1 cellular context compared by ENCODE assay signal in the genomic region with DNA sequence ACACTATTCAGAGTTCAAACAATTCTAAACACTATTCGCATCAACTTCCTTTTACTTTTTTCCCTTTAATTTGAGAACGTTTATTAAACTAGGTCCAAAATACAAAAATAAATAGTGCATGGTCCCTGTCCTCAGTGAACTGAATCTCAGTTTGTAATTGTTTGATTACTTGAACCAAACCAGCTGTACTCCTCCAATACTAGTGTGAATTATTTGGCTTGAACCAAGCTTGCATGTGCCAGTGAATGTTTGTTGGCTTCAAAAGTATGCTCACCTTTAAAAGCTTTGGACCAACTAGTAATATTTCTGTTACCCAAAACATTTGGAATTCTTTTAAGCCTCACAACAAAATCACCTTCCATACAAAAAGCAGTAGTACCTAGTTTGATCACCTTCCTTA.
TF ChIP-seq lines count a peak whose summit lies in the region.

No MANE protein-coding gene starts in this region.

TF ChIP-seq in A549, 52 proteins besides CTCF, POLR2A, EP300 and RAD21 (continued from another document):
- no peak for TF ChIP-seq E2F6 (IDR thresholded peaks at IDR 0.05; ENCODE audit: borderline replicate concordance, low read depth)
- no peak for TF ChIP-seq CBX2 (IDR thresholded peaks at IDR 0.05; ENCODE audit: borderline replicate concordance, low read depth)
- TF ChIP-seq CEBPB (IDR thresholded peaks at IDR 0.05) = no peak
